ENCODE assay signal across 30 cellular contexts in the genomic region with DNA sequence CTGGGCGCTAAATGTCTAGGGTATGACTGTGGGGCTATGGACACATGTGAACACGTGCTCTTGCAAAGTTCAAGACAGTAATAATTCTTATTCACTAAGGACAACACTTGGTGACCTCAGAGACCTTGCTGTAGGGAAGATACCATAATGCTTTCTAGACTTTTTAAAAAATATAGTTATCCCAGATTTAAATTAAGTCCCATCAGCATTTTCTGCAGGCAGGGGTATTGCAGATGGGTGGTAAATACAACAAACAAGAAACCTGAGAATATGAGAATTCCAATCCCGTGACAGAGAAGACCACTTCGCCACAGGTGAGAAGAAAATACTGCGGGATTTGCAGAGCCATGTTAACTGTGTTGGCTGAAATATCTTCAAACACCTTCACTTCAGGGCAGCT.
"Had no signal": no experiment of that assay in that cellular context is flagged by ENCODE, and none has a peak within 500 bp of the region (broad histone marks: within the 10 kb centered on the region; RNA-seq: fewer than 3 reads in every experiment).

No MANE protein-coding gene starts in this region.

- H3K9ac ChIP-seq: neural progenitor cell had no signal

- H3K4me1 ChIP-seq: left ventricle myocardium inferior, neural progenitor cell, right atrium auricular region, stomach, testis, thyroid gland, transverse colon, upper lobe of left lung, vagina had no signal

- H3K9me3 ChIP-seq: left ventricle myocardium inferior, neutrophil, ovary, right atrium auricular region, stomach, testis, thyroid gland, transverse colon, upper lobe of left lung, vagina had no signal

- H3K27me3 ChIP-seq: neural progenitor cell, ovary, right atrium auricular region, stomach, testis, thyroid gland, transverse colon, upper lobe of left lung, vagina had no signal

- ATAC-seq: left colon; natural killer cell; sciatic nerve; stimulated activated naive B cell treated with anti-CD40 and anti-IgM and Interleukin-4, amounts not matched to agents 10 μg/mL and 1 μg/mL and 100 μg/mL, for 72 hours; stimulated activated naive CD8-positive, alpha-beta T cell treated with anti-CD3 and anti-CD28 coated beads, Interleukin-15, Interleukin-2, amounts not matched to agents 100 U/mL and 50 U/mL, for 24 hours had no signal

- H3K27ac ChIP-seq: left ventricle myocardium inferior, neural progenitor cell, neutrophil, ovary, right atrium auricular region, skin epidermis, stomach, testis, thyroid gland, transverse colon, upper lobe of left lung, vagina had no signal

- H3K9me3 Mint-ChIP-seq: mesothelial cell of epicardium; naive B cell; natural killer cell; nephron progenitor cell; neural progenitor cell; stimulated activated naive B cell treated with anti-CD40 and anti-IgM and Interleukin-4, amounts not matched to agents 10 μg/mL and 1 μg/mL and 100 μg/mL, for 72 hours had no signal

- H3K4me1 Mint-ChIP-seq: mesothelial cell of epicardium; naive B cell; natural killer cell; stimulated activated naive B cell treated with anti-CD40 and anti-IgM and Interleukin-4, amounts not matched to agents 10 μg/mL and 1 μg/mL and 100 μg/mL, for 72 hours had no signal

- H3K4me3 Mint-ChIP-seq: mesothelial cell of epicardium; naive B cell; natural killer cell; nephron progenitor cell; neural progenitor cell; stimulated activated naive B cell treated with anti-CD40 and anti-IgM and Interleukin-4, amounts not matched to agents 10 μg/mL and 1 μg/mL and 100 μg/mL, for 72 hours had no signal

- H3K4me3 ChIP-seq: left ventricle myocardium inferior, lung, neural progenitor cell, ovary, right atrium auricular region, skin epidermis, stomach, testis, thyroid gland, transverse colon, upper lobe of left lung, vagina had no signal

- H3K27ac Mint-ChIP-seq: mesothelial cell of epicardium; naive B cell; natural killer cell; nephron progenitor cell; neural progenitor cell; progenitor cell of endocrine pancreas; stimulated activated naive B cell treated with anti-CD40 and anti-IgM and Interleukin-4, amounts not matched to agents 10 μg/mL and 1 μg/mL and 100 μg/mL, for 72 hours had no signal

- H3K36me3 ChIP-seq: left ventricle myocardium inferior, neural progenitor cell, neutrophil, ovary, right atrium auricular region, stomach, thyroid gland, transverse colon, upper lobe of left lung, vagina had no signal

- H3K27me3 Mint-ChIP-seq: stimulated activated naive B cell treated with anti-CD40 and anti-IgM and Interleukin-4, amounts not matched to agents 10 μg/mL and 1 μg/mL and 100 μg/mL, for 72 hours had no signal

- H2AFZ ChIP-seq: neural progenitor cell had no signal

- DNase-seq: hippocampal formation; kidney; left colon; left ventricle myocardium inferior; mesendoderm; naive B cell; natural killer cell; nephron progenitor cell; occipital lobe; ovary; stimulated activated CD4-positive, alpha-beta T cell treated with anti-CD3 and anti-CD28 coated beads, Interleukin-12 subunit alpha, Interleukin-12 subunit beta, amount 100 ng/mL, for 4 hours; stimulated activated CD4-positive, alpha-beta T cell treated with anti-CD3 and anti-CD28 coated beads, Interleukin-15, amount 100 ng/mL, for 24 hours; stimulated activated CD4-positive, alpha-beta T cell treated with anti-CD3 and anti-CD28 coated beads, Interleukin-2, amount 100 ng/mL, for 24 hours; stimulated activated CD4-positive, alpha-beta T cell treated with anti-CD3 and anti-CD28 coated beads, Interleukin-4, amount 100 ng/mL, for 1 hour; stimulated activated naive B cell treated with anti-CD40 and anti-IgM and Interleukin-4, amounts not matched to agents 10 μg/mL and 1 μg/mL and 100 μg/mL, for 72 hours; stimulated activated naive CD8-positive, alpha-beta T cell treated with anti-CD3 and anti-CD28 coated beads, Interleukin-15, Interleukin-2, amounts not matched to agents 100 U/mL and 50 U/mL, for 24 hours; stomach; testis; thyroid gland; transverse colon; upper lobe of left lung had no signal

- H3K4me2 ChIP-seq: neural progenitor cell had no signal

- FAIRE-seq: kidney had no signal

- H3K36me3 Mint-ChIP-seq: mesothelial cell of epicardium; naive B cell; natural killer cell; neural progenitor cell; stimulated activated naive B cell treated with anti-CD40 and anti-IgM and Interleukin-4, amounts not matched to agents 10 μg/mL and 1 μg/mL and 100 μg/mL, for 72 hours had no signal
